In genomic region chr1:93708734-93709481, GRCh38 we compare ENCODE assay signal across 9 cellular contexts. TPM values are rescaled to one million over a fixed set of nuclear protein-coding genes. Genes with fewer than 3 reads are reported as not detected.
DNase-seq lines count a peak whose midpoint lies in the region; ATAC-seq and TF ChIP-seq lines count a peak whose summit lies in the region.
"Had no signal": no experiment of that assay in that cellular context is flagged by ENCODE, and none has a peak within 500 bp of the region (broad histone marks: within the 10 kb centered on the region; RNA-seq: fewer than 3 reads in every experiment).

No MANE protein-coding gene starts in this region.

- 6 to 21% methylated on average over 4 to 9 of the region's 9 CpGs for WGBS in gastroesophageal sphincter (ENCODE audit: low coverage in 1 of 2), 2 donors

- CTCF ChIA-PET in HEK293T (lab: Yijun Ruan, JAX) = no interaction called here

- peak; percentile 28 for ATAC-seq in HG02642 (IDR thresholded peaks at IDR 0.05; ENCODE audit: poor library complexity, unreplicated experiment)
- no peak for ATAC-seq in left lobe of liver
- ATAC-seq in gastroesophageal sphincter = no peak
- no peak for ATAC-seq in HG03135 (IDR thresholded peaks at IDR 0.05; ENCODE audit: unreplicated experiment)

- no peak overlapping the region for H3K4me3 Mint-ChIP-seq in T-helper 1 cell treated with Interleukin-12 subunit alpha and Interleukin-12 subunit beta and Interleukin-4 antibody, amounts not matched to agents 30 μg/mL and 1 μg/mL, for 36 hours
- H3K4me3 Mint-ChIP-seq: stimulated activated naive CD8-positive, alpha-beta T cell treated with anti-CD3 and anti-CD28 coated beads, Interleukin-15, Interleukin-2, amounts not matched to agents 100 ng/mL and 50 ng/mL, for 24 hours had no signal

- no peak for TF ChIP-seq POLR2A in gastroesophageal sphincter (IDR thresholded peaks at IDR 0.05)

- H3K4me3 ChIP-seq in BLaER1 treated with 17β-estradiol and CSF1 and Interleukin-3, amounts not matched to agents 10 nM and 100 nM = peak overlapping the region in 5 of 10 experiments; percentile 5 to 37 (median 31); a peak in 7 of 20 replicates
- H3K4me3 ChIP-seq in gastroesophageal sphincter = no peak overlapping the region

- peaks cover 2% of the 10 kb centered on the region for H3K36me3 Mint-ChIP-seq in T-helper 1 cell treated with Interleukin-12 subunit alpha and Interleukin-12 subunit beta and Interleukin-4 antibody, amounts not matched to agents 30 μg/mL and 1 μg/mL, for 36 hours (ENCODE audit: low read depth)

- 0 out of 22 replicates have a peak, but pooled peaks cover 0 to 3% (median 0%) of the 10 kb centered on the region in 11 experiments for H3K27me3 ChIP-seq in BLaER1 treated with 17β-estradiol and CSF1 and Interleukin-3, amounts not matched to agents 10 nM and 100 nM
- H3K27me3 ChIP-seq in gastroesophageal sphincter = no peaks in the 10 kb centered on the region

- H3K4me1 Mint-ChIP-seq in T-helper 1 cell treated with Interleukin-12 subunit alpha and Interleukin-12 subunit beta and Interleukin-4 antibody, amounts not matched to agents 30 μg/mL and 1 μg/mL, for 36 hours (ENCODE audit: low read depth) = peaks cover 33% of the 10 kb centered on the region

- H3K27me3 Mint-ChIP-seq in T-helper 1 cell treated with Interleukin-12 subunit alpha and Interleukin-12 subunit beta and Interleukin-4 antibody, amounts not matched to agents 30 μg/mL and 1 μg/mL, for 36 hours (ENCODE audit: low read depth) = peaks cover 28% of the 10 kb centered on the region

- no peak for TF ChIP-seq EP300 in gastroesophageal sphincter (IDR thresholded peaks at IDR 0.05)

- POLR2A ChIA-PET in HEK293T (lab: Yijun Ruan, JAX) = interaction anchor here (0.8 to 1.3 kb wide), 2 partner anchors 12 to 171 kb away, joined by 3 read pairs; no protein-coding TSS in a partner anchor

- H3K4me1 ChIP-seq in BLaER1 treated with 17β-estradiol and CSF1 and Interleukin-3, amounts not matched to agents 10 nM and 100 nM = peaks cover 59 to 99% (median 92%) of the 10 kb centered on the region in 10 experiments
- peaks cover 0 to 20% (median 0%) of the 10 kb centered on the region in 3 donors for H3K4me1 ChIP-seq in gastroesophageal sphincter

- no peaks in the 10 kb centered on the region for H3K36me3 ChIP-seq in BLaER1 treated with 17β-estradiol and CSF1 and Interleukin-3, amounts not matched to agents 10 nM and 100 nM
- no peaks in the 10 kb centered on the region for H3K36me3 ChIP-seq in gastroesophageal sphincter

- no peaks in the 10 kb centered on the region for H3K9me3 ChIP-seq in BLaER1 treated with 17β-estradiol and CSF1 and Interleukin-3, amounts not matched to agents 10 nM and 100 nM (replicated peaks in 1 of 11)
- H3K9me3 ChIP-seq in gastroesophageal sphincter = no peaks in the 10 kb centered on the region

- H3K4me2 ChIP-seq in BLaER1 treated with 17β-estradiol and CSF1 and Interleukin-3, amounts not matched to agents 10 nM and 100 nM = peak overlapping the region; percentile 80 to 90 (median 87)

- H3K9me3 Mint-ChIP-seq in T-helper 1 cell treated with Interleukin-12 subunit alpha and Interleukin-12 subunit beta and Interleukin-4 antibody, amounts not matched to agents 30 μg/mL and 1 μg/mL, for 36 hours = no peaks in the 10 kb centered on the region
- H3K9me3 Mint-ChIP-seq: stimulated activated naive CD8-positive, alpha-beta T cell treated with anti-CD3 and anti-CD28 coated beads, Interleukin-15, Interleukin-2, amounts not matched to agents 100 ng/mL and 50 ng/mL, for 24 hours had no signal

- peak overlapping the region in 8 of 11 experiments; percentile 61 to 84 (median 72); a peak in 17 of 22 replicates for H3K9ac ChIP-seq in BLaER1 treated with 17β-estradiol and CSF1 and Interleukin-3, amounts not matched to agents 10 nM and 100 nM

- DNase-seq in left lobe of liver (ENCODE audit: low spot score) = peak; percentile 18
- no peak for DNase-seq in HEK293T (ENCODE audit: extremely low spot score)
- DNase-seq in T-helper 9 cell = no peak

- no peak for TF ChIP-seq CTCF in gastroesophageal sphincter (IDR thresholded peaks at IDR 0.05)

- H3K27ac ChIP-seq in BLaER1 treated with 17β-estradiol and CSF1 and Interleukin-3, amounts not matched to agents 10 nM and 100 nM = peak overlapping the region in 10 of 11 experiments; percentile 40 to 98 (median 82); a peak in 19 of 22 replicates
- peak overlapping the region in 2 of 4 donors; percentile 17 to 29 for H3K27ac ChIP-seq in gastroesophageal sphincter

- H4K20me1 ChIP-seq in BLaER1 treated with 17β-estradiol and CSF1 and Interleukin-3, amounts not matched to agents 10 nM and 100 nM = peaks cover 0 to 3% (median 0%) of the 10 kb centered on the region in 11 experiments; a peak in 1 of 22 replicates

- peak overlapping the region; percentile 17 for H3K27ac Mint-ChIP-seq in T-helper 1 cell treated with Interleukin-12 subunit alpha and Interleukin-12 subunit beta and Interleukin-4 antibody, amounts not matched to agents 30 μg/mL and 1 μg/mL, for 36 hours

TF ChIP-seq in HEK293T, 16 proteins besides CTCF, POLR2A, EP300 and RAD21:
- no peak for TF ChIP-seq FOXM1 (IDR thresholded peaks at IDR 0.05; ENCODE audit: borderline replicate concordance)
- no peak for TF ChIP-seq L3MBTL2 (conservative IDR thresholded peaks at IDR 0.05)
- TF ChIP-seq ARNT (IDR thresholded peaks at IDR 0.05) = no peak
- no peak for TF ChIP-seq SUZ12 (IDR thresholded peaks at IDR 0.05)
- no peak for TF ChIP-seq SP1 (IDR thresholded peaks at IDR 0.05)
- no peak for TF ChIP-seq PKNOX1 (IDR thresholded peaks at IDR 0.05)
- TF ChIP-seq FOXA1 (IDR thresholded peaks at IDR 0.05) = no peak
- no peak for TF ChIP-seq NFRKB (IDR thresholded peaks at IDR 0.05)
- TF ChIP-seq ZNF384 (IDR thresholded peaks at IDR 0.05) = no peak

RNA-seq across cellular contexts. Expression of gene BCAR3, which starts 27.3 kb away (rescaled TPM):
- total RNA-seq in left lobe of liver = 16.8 TPM
- total RNA-seq in gastroesophageal sphincter = 10 to 100 TPM; 33.9 to 40.2 (median 38.3) TPM
